2 cellular contexts compared by ENCODE assay signal in the genomic region with DNA sequence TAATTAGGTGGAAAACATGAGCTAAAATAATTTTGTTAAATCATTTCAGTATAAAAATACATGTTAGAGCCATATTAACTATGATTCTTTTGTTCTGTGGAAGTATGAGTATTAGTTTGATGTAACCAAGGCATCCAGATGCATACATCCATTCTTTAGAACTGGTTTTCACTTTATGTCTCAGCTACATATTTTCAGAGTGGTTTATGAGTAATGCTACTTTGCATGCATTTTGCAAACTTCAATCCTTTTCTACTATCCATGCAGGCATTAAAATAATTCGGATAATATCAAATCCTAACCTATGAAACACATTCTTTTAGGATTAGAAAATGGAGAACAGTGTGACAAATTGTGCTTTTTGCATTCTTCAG.
TF ChIP-seq lines count a peak whose summit lies in the region.

No MANE protein-coding gene starts in this region.

TF ChIP-seq in IMR-90, 13 proteins besides CTCF, POLR2A, EP300 and RAD21:
- TF ChIP-seq BHLHE40 (IDR thresholded peaks at IDR 0.05; ENCODE audit: low read depth, low read length): no peak
- no peak for TF ChIP-seq RFX5 (IDR thresholded peaks at IDR 0.05; ENCODE audit: low read depth, low read length)
- no peak for TF ChIP-seq MAZ (IDR thresholded peaks at IDR 0.05; ENCODE audit: borderline replicate concordance, low read depth, low read length)
- TF ChIP-seq SMC3 (IDR thresholded peaks at IDR 0.05; ENCODE audit: low read depth, low read length): no peak
- TF ChIP-seq RCOR1 (IDR thresholded peaks at IDR 0.05; ENCODE audit: insufficient replicate concordance, low read length): no peak

TF ChIP-seq in SK-N-SH treated with all-trans-retinoic acid at 6 μM for 48 hours, 23 proteins besides CTCF, POLR2A, EP300 and RAD21:
- TF ChIP-seq OSR1 (CRISPR knock-in tag; IDR thresholded peaks at IDR 0.05) (no peak), ZFP30 (CRISPR knock-in tag; IDR thresholded peaks at IDR 0.05) (no peak), ZC3H10 (CRISPR knock-in tag; IDR thresholded peaks at IDR 0.05) (no peak), ESRRG (CRISPR knock-in tag; IDR thresholded peaks at IDR 0.05) (no peak), TCF4 (CRISPR knock-in tag; IDR thresholded peaks at IDR 0.05; ENCODE audit: borderline replicate concordance) (no peak), ARNTL (CRISPR knock-in tag; IDR thresholded peaks at IDR 0.05; ENCODE audit: borderline replicate concordance, low read depth) (no peak)
- TF ChIP-seq, protein P1, sequence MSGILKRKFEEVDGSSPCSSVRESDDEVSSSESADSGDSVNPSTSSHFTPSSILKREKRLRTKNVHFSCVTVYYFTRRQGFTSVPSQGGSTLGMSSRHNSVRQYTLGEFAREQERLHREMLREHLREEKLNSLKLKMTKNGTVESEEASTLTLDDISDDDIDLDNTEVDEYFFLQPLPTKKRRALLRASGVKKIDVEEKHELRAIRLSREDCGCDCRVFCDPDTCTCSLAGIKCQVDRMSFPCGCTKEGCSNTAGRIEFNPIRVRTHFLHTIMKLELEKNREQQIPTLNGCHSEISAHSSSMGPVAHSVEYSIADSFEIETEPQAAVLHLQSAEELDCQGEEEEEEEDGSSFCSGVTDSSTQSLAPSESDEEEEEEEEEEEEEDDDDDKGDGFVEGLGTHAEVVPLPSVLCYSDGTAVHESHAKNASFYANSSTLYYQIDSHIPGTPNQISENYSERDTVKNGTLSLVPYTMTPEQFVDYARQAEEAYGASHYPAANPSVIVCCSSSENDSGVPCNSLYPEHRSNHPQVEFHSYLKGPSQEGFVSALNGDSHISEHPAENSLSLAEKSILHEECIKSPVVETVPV (CRISPR knock-in tag; IDR thresholded peaks at IDR 0.05): no peak
